18 cellular contexts compared by ENCODE assay signal in genomic region chr13:25762288-25762687, GRCh38.
A peak's percentile ranks its signal among the peaks of the same experiment; 100 is the strongest.
DNase-seq lines count a peak whose midpoint lies in the region; ATAC-seq and TF ChIP-seq lines count a peak whose summit lies in the region.
"Had no signal": no experiment of that assay in that cellular context is flagged by ENCODE, and none has a peak within 500 bp of the region (broad histone marks: within the 10 kb centered on the region; RNA-seq: fewer than 3 reads in every experiment).

No MANE protein-coding gene starts in this region.

- H3K4me1 Mint-ChIP-seq in activated CD8-positive, alpha-beta T cell treated with anti-CD3 and anti-CD28 coated beads for 36 hours (ENCODE audit: low read depth): peaks cover 18% of the 10 kb centered on the region
- H3K4me1 Mint-ChIP-seq in activated CD8-positive, alpha-beta T cell treated with anti-CD3 and anti-CD28 coated beads, Interleukin-2, amount 10 ng/mL, durations not matched to agents 7 days and 5 days (ENCODE audit: low read depth): peaks cover 11% of the 10 kb centered on the region
- peaks cover 18% of the 10 kb centered on the region for H3K4me1 Mint-ChIP-seq in activated naive CD8-positive, alpha-beta T cell (ENCODE audit: low read depth)

- no peaks in the 10 kb centered on the region for H3K36me3 ChIP-seq in KOPT-K1 (ENCODE audit: insufficient read depth, low read length)
- H3K36me3 ChIP-seq: BLaER1 treated with 17β-estradiol and CSF1 and Interleukin-3, amounts not matched to agents 10 nM and 100 nM had no signal

- peak; percentile 58 for ATAC-seq in activated CD8-positive, alpha-beta T cell treated with anti-CD3 and anti-CD28 coated beads for 36 hours
- no peak for ATAC-seq in activated CD8-positive, alpha-beta T cell treated with anti-CD3 and anti-CD28 coated beads, Interleukin-2, amount 10 ng/mL, durations not matched to agents 7 days and 5 days
- ATAC-seq in HG03097 (IDR thresholded peaks at IDR 0.05; ENCODE audit: low FRiP score, unreplicated experiment): no peak
- ATAC-seq: CD8-positive, alpha-beta T cell; K562 had no signal

- H3K9me3 ChIP-seq in KOPT-K1 (ENCODE audit: insufficient read depth, low read length, poor library complexity, severe bottlenecking): peaks cover 12% of the 10 kb centered on the region

- H3K36me3 Mint-ChIP-seq in activated CD8-positive, alpha-beta T cell treated with anti-CD3 and anti-CD28 coated beads for 36 hours (ENCODE audit: low read depth): no peaks in the 10 kb centered on the region
- no peaks in the 10 kb centered on the region for H3K36me3 Mint-ChIP-seq in activated CD8-positive, alpha-beta T cell treated with anti-CD3 and anti-CD28 coated beads, Interleukin-2, amount 10 ng/mL, durations not matched to agents 7 days and 5 days (ENCODE audit: low read depth)
- H3K36me3 Mint-ChIP-seq in activated naive CD8-positive, alpha-beta T cell: no peaks in the 10 kb centered on the region
- H3K36me3 Mint-ChIP-seq: CD8-positive, alpha-beta T cell had no signal

- no peak for DNase-seq in activated CD8-positive, alpha-beta T cell treated with anti-CD3 and anti-CD28 coated beads for 36 hours
- no peak for DNase-seq in activated CD8-positive, alpha-beta T cell treated with anti-CD3 and anti-CD28 coated beads, Interleukin-2, amount 10 ng/mL, durations not matched to agents 7 days and 5 days
- peak; percentile 4 for DNase-seq in A172 (ENCODE audit: low spot score)
- no peak for DNase-seq in NCI-H2107 (lab: John Stamatoyannopoulos, UW)
- DNase-seq: CD8-positive, alpha-beta T cell; DMS53; NCI-H1105 treated with DMSO at 0.1 percent for 48 hours; NCI-H1694; NCI-H2081 treated with DMSO at 0.1 percent for 48 hours; NCI-H2227 treated with DMSO at 0.1 percent for 48 hours; NCI-H510A treated with DMSO at 0.1 percent for 48 hours; NCI-H774; SHP77 had no signal

- H3K4me3 Mint-ChIP-seq in activated CD8-positive, alpha-beta T cell treated with anti-CD3 and anti-CD28 coated beads for 36 hours: no peak overlapping the region
- no peak overlapping the region for H3K4me3 Mint-ChIP-seq in activated CD8-positive, alpha-beta T cell treated with anti-CD3 and anti-CD28 coated beads, Interleukin-2, amount 10 ng/mL, durations not matched to agents 7 days and 5 days
- H3K4me3 Mint-ChIP-seq in activated naive CD8-positive, alpha-beta T cell: peak overlapping the region; percentile 31
- H3K4me3 Mint-ChIP-seq: CD8-positive, alpha-beta T cell had no signal

- no peak for TF ChIP-seq CTCF in activated CD8-positive, alpha-beta T cell treated with anti-CD3 and anti-CD28 coated beads for 36 hours (IDR thresholded peaks at IDR 0.05)

- POLR2A ChIA-PET in activated CD8-positive, alpha-beta T cell treated with anti-CD3 and anti-CD28 coated beads for 36 hours (lab: Charles Lee): no interaction called here
- POLR2A ChIA-PET in activated CD8-positive, alpha-beta T cell treated with anti-CD3 and anti-CD28 coated beads, Interleukin-2, amount 10 ng/mL, durations not matched to agents 7 days and 5 days (lab: Charles Lee): no interaction called here

- no peak overlapping the region for H3K27ac Mint-ChIP-seq in activated CD8-positive, alpha-beta T cell treated with anti-CD3 and anti-CD28 coated beads for 36 hours
- H3K27ac Mint-ChIP-seq in activated CD8-positive, alpha-beta T cell treated with anti-CD3 and anti-CD28 coated beads, Interleukin-2, amount 10 ng/mL, durations not matched to agents 7 days and 5 days: no peak overlapping the region
- H3K27ac Mint-ChIP-seq in activated naive CD8-positive, alpha-beta T cell: peak overlapping the region; percentile 62
- H3K27ac Mint-ChIP-seq: CD8-positive, alpha-beta T cell had no signal

- peak overlapping the region; percentile 49 for H3K27ac ChIP-seq in KOPT-K1 (ENCODE audit: low read depth, low read length, poor library complexity, severe bottlenecking)
- H3K27ac ChIP-seq: BLaER1 treated with 17β-estradiol and CSF1 and Interleukin-3, amounts not matched to agents 10 nM and 100 nM had no signal

- no peaks in the 10 kb centered on the region for H3K27me3 Mint-ChIP-seq in activated CD8-positive, alpha-beta T cell treated with anti-CD3 and anti-CD28 coated beads for 36 hours
- peaks cover 9% of the 10 kb centered on the region for H3K27me3 Mint-ChIP-seq in activated CD8-positive, alpha-beta T cell treated with anti-CD3 and anti-CD28 coated beads, Interleukin-2, amount 10 ng/mL, durations not matched to agents 7 days and 5 days (ENCODE audit: low read depth)
- no peaks in the 10 kb centered on the region for H3K27me3 Mint-ChIP-seq in activated naive CD8-positive, alpha-beta T cell

- CTCF ChIA-PET in activated CD8-positive, alpha-beta T cell treated with anti-CD3 and anti-CD28 coated beads for 36 hours (lab: Charles Lee): interaction anchor here (0.6 to 1.0 kb wide), 2 partner anchors 55 to 70 kb away, joined by 3 to 4 read pairs; no protein-coding TSS in a partner anchor
- CTCF ChIA-PET in activated CD8-positive, alpha-beta T cell treated with anti-CD3 and anti-CD28 coated beads, Interleukin-2, amount 10 ng/mL, durations not matched to agents 7 days and 5 days (lab: Charles Lee): no interaction called here

- H3K9me3 Mint-ChIP-seq in activated CD8-positive, alpha-beta T cell treated with anti-CD3 and anti-CD28 coated beads for 36 hours: peaks cover 3% of the 10 kb centered on the region
- peaks cover 3% of the 10 kb centered on the region for H3K9me3 Mint-ChIP-seq in activated CD8-positive, alpha-beta T cell treated with anti-CD3 and anti-CD28 coated beads, Interleukin-2, amount 10 ng/mL, durations not matched to agents 7 days and 5 days (ENCODE audit: insufficient read depth)
- no peaks in the 10 kb centered on the region for H3K9me3 Mint-ChIP-seq in activated naive CD8-positive, alpha-beta T cell (ENCODE audit: low read depth)

- intact Hi-C loops in activated CD8-positive, alpha-beta T cell treated with anti-CD3 and anti-CD28 coated beads for 36 hours (cut with micrococcal nuclease): no loop called here
